Comparison of ENCODE assay signal across 1 cellular context in the genomic region with DNA sequence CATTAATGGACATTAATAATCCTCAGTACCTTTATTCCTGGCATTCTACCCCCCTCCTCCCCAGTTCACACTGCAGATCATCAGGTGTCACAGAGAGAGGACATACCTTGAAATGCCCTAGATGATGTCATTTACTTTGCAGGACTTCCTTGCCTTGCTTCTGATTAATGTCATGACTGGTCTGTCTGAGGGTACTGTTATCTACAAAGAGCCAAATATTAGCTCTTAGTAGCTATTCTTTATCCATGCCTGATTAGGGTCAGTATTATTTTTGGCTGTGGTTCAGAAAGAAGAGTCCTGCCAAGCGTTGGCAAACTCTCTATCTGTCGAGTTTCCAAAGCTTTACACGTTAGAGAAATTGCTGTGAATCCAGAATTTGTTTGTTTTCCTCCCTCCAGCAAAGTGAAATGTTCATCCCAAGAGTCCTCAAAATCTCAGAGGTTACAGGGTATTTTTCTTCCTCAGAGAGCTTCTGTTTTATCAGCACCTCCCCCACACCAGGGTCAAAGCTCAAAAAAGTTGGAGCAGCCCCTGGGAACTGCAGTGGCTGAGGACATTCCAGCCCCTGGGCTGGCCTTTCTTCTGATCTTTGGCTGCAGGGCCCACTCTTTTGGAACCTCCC.
TF ChIP-seq lines count a peak whose summit lies in the region.

No MANE protein-coding gene starts in this region.

TF ChIP-seq in WTC11, 78 proteins besides CTCF, POLR2A, EP300 and RAD21 (continued from another document):
- TF ChIP-seq FOXJ3 (CRISPR knock-in tag; IDR thresholded peaks at IDR 0.05; ENCODE audit: borderline replicate concordance), result no peak
- TF ChIP-seq, protein P1, sequence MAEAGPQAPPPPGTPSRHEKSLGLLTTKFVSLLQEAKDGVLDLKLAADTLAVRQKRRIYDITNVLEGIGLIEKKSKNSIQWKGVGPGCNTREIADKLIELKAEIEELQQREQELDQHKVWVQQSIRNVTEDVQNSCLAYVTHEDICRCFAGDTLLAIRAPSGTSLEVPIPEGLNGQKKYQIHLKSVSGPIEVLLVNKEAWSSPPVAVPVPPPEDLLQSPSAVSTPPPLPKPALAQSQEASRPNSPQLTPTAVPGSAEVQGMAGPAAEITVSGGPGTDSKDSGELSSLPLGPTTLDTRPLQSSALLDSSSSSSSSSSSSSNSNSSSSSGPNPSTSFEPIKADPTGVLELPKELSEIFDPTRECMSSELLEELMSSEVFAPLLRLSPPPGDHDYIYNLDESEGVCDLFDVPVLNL (CRISPR knock-in tag; IDR thresholded peaks at IDR 0.05; ENCODE audit: borderline replicate concordance, low read depth), result no peak
- TF ChIP-seq ESRRA (CRISPR knock-in tag; IDR thresholded peaks at IDR 0.05; ENCODE audit: borderline replicate concordance), result no peak
- no peak for TF ChIP-seq JUN (CRISPR knock-in tag; IDR thresholded peaks at IDR 0.05)
- no peak for TF ChIP-seq SP1 (CRISPR knock-in tag; conservative IDR thresholded peaks at IDR 0.05)
- TF ChIP-seq ZNF671 (CRISPR knock-in tag; IDR thresholded peaks at IDR 0.05), result no peak
- TF ChIP-seq NR3C1 (CRISPR knock-in tag; conservative IDR thresholded peaks at IDR 0.05; ENCODE audit: low read depth), result no peak
- no peak for TF ChIP-seq NR2C2 (CRISPR knock-in tag; IDR thresholded peaks at IDR 0.05)
- TF ChIP-seq ZNF396 (CRISPR knock-in tag; IDR thresholded peaks at IDR 0.05; ENCODE audit: borderline replicate concordance), result no peak
- TF ChIP-seq, protein P2, sequence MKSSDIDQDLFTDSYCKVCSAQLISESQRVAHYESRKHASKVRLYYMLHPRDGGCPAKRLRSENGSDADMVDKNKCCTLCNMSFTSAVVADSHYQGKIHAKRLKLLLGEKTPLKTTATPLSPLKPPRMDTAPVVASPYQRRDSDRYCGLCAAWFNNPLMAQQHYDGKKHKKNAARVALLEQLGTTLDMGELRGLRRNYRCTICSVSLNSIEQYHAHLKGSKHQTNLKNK (CRISPR knock-in tag; IDR thresholded peaks at IDR 0.05), result no peak
- TF ChIP-seq HMGA2 (CRISPR knock-in tag; IDR thresholded peaks at IDR 0.05), result no peak
- TF ChIP-seq SMAD3 (CRISPR knock-in tag; IDR thresholded peaks at IDR 0.05; ENCODE audit: borderline replicate concordance), result no peak
- TF ChIP-seq, protein P3, sequence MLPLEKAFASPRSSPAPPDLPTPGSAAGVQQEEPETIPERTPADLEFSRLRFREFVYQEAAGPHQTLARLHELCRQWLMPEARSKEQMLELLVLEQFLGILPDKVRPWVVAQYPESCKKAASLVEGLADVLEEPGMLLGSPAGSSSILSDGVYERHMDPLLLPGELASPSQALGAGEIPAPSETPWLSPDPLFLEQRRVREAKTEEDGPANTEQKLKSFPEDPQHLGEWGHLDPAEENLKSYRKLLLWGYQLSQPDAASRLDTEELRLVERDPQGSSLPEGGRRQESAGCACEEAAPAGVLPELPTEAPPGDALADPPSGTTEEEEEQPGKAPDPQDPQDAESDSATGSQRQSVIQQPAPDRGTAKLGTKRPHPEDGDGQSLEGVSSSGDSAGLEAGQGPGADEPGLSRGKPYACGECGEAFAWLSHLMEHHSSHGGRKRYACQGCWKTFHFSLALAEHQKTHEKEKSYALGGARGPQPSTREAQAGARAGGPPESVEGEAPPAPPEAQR (CRISPR knock-in tag; IDR thresholded peaks at IDR 0.05), result no peak
- no peak for TF ChIP-seq ELF4 (CRISPR knock-in tag; IDR thresholded peaks at IDR 0.05; ENCODE audit: low read depth)
- TF ChIP-seq, protein P4, sequence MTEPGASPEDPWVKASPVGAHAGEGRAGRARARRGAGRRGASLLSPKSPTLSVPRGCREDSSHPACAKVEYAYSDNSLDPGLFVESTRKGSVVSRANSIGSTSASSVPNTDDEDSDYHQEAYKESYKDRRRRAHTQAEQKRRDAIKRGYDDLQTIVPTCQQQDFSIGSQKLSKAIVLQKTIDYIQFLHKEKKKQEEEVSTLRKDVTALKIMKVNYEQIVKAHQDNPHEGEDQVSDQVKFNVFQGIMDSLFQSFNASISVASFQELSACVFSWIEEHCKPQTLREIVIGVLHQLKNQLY (CRISPR knock-in tag; IDR thresholded peaks at IDR 0.05), result no peak
- TF ChIP-seq SMAD4 (CRISPR knock-in tag; IDR thresholded peaks at IDR 0.05), result no peak
